In the genomic region with DNA sequence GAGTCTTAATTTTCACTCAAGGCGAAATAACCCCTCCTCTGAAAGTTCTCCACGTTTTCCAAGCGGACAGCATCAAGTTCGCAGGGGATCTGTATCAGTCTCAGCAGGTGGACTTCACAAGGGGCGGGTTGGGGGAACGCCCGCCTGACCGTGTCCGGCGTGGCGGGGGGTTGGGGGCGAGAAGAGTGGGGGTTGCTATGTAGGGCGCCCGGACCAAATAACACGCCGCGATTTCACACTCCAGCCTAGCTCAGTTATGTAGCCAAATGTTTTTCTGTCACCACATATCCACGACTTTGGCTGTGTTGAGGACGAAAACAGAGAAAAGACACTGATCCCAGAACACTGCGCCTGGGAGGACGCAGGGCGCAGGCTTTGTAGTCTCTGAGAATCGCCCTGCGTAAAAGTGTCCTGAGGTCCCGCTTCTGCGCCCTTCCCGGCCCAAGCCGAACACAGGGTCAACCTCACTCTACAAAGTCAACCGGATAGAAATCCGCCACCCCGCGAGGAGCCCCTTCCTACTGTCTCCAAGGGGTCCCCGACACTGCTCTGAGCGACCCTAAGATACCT, we compare ENCODE assay signal across 8 cellular contexts. TPM values are rescaled to one million over a fixed set of nuclear protein-coding genes. Genes with fewer than 3 reads are reported as not detected.
DNase-seq lines count a peak whose midpoint lies in the region; TF ChIP-seq lines count a peak whose summit lies in the region.

No MANE protein-coding gene starts in this region.

- H3K79me2 ChIP-seq in OCI-LY7 (ENCODE audit: insufficient read depth, low read depth, low read length), result peaks cover 85% of the 10 kb centered on the region

- no peaks in the 10 kb centered on the region for H4K20me1 ChIP-seq in OCI-LY7 (ENCODE audit: insufficient read depth, low read length)

- H3K9me3 ChIP-seq in Caco-2 (no peaks in the 10 kb centered on the region), OCI-LY7 (ENCODE audit: low read length) (no peaks in the 10 kb centered on the region), esophagus squamous epithelium (no peaks in the 10 kb centered on the region), neutrophil (no peaks in the 10 kb centered on the region)

- BruUV-seq in Caco-2 (replicated peaks; lab: Mats Ljungman, UMichigan) (no TSS peak), OCI-LY7 (replicated peaks; lab: Mats Ljungman, UMichigan) (no TSS peak)

- peak overlapping the region; percentile 93 for H3K4me2 ChIP-seq in OCI-LY7 (ENCODE audit: low read length)

- H3K36me3 ChIP-seq in Caco-2 (ENCODE audit: control insufficient read depth, insufficient read depth, low read length), result no peaks in the 10 kb centered on the region
- H3K36me3 ChIP-seq in OCI-LY7 (ENCODE audit: insufficient read depth, low read length), result peaks cover 51% of the 10 kb centered on the region
- H3K36me3 ChIP-seq in esophagus squamous epithelium, result no peaks in the 10 kb centered on the region
- H3K36me3 ChIP-seq in neutrophil, result peaks cover 4% of the 10 kb centered on the region

- peaks cover 29% of the 10 kb centered on the region for H3K4me1 Mint-ChIP-seq in Caco-2 (ENCODE audit: low read depth, unreplicated experiment)

- H3K27me3 Mint-ChIP-seq in Caco-2 (ENCODE audit: insufficient read depth, unreplicated experiment), result no peaks in the 10 kb centered on the region

- intact Hi-C loops in Caco-2 (cut with micrococcal nuclease; ENCODE audit: unreplicated experiment) (loop anchor here (2.0 kb wide), 1 partner anchor 86 kb away; no protein-coding TSS in a partner anchor), OCI-LY7 (cut with micrococcal nuclease; ENCODE audit: unreplicated experiment) (loop anchor here (1.0 to 5.0 kb wide), 4 partner anchors 13 to 208 kb away; no protein-coding TSS in a partner anchor), esophagus squamous epithelium (cut with DNase I) (no loop called here)

- TF ChIP-seq POLR2A in esophagus squamous epithelium (IDR thresholded peaks at IDR 0.05), result no peak

- H3K36me3 Mint-ChIP-seq in Caco-2 (ENCODE audit: insufficient read depth, unreplicated experiment), result peaks cover 5% of the 10 kb centered on the region

- CTCF ChIA-PET in Caco-2 (lab: Charles Lee) (interaction anchor here (0.6 to 1.4 kb wide), 2 partner anchors 86 to 389 kb away, joined by 3 to 4 read pairs; no protein-coding TSS in a partner anchor), OCI-LY7 (lab: Charles Lee; ENCODE audit: unreplicated experiment) (interaction anchor here (1.0 kb wide), 1 partner anchor 15 kb away, joined by 3 read pairs; no protein-coding TSS in a partner anchor)

- DNase-seq in Caco-2, result no peak
- peak; percentile 43 for DNase-seq in OCI-LY7 (ENCODE audit: low spot score)
- no peak for DNase-seq in esophagus squamous epithelium (lab: John Stamatoyannopoulos, UW)
- no peak for DNase-seq in NCI-H2081 treated with DMSO at 0.1 percent for 48 hours (lab: John Stamatoyannopoulos, UW)
- DNase-seq in NCI-H2171 treated with DMSO at 0.1 percent for 48 hours (lab: John Stamatoyannopoulos, UW), result no peak
- no peak for DNase-seq in foreskin melanocyte
- no peak for DNase-seq in AG08395 (ENCODE audit: low spot score)

- WGBS in esophagus squamous epithelium, 2 donors, result 8 to 22% methylated on average over 14 to 23 of the region's 34 CpGs

- H3K27me3 ChIP-seq in Caco-2 (replicated peaks; ENCODE audit: control insufficient read depth, insufficient read depth, low read length) (no peaks in the 10 kb centered on the region), esophagus squamous epithelium (peaks cover 0 to 72% (median 0%) of the 10 kb centered on the region in 4 donors), neutrophil (no peaks in the 10 kb centered on the region)

- TF ChIP-seq CTCF in Caco-2 (IDR thresholded peaks at IDR 0.05; ENCODE audit: insufficient read depth in 1 of 2, low read depth in 1 of 2, low read length in 1 of 2, severe bottlenecking in 1 of 2, unreplicated experiment in 1 of 2) (no peak), OCI-LY7 (conservative IDR thresholded peaks at IDR 0.05; ENCODE audit: low read length) (no peak), esophagus squamous epithelium (IDR thresholded peaks at IDR 0.05) (no peak), neutrophil (IDR thresholded peaks at IDR 0.05) (no peak)

- H3K9me3 Mint-ChIP-seq in Caco-2 (ENCODE audit: unreplicated experiment), result no peaks in the 10 kb centered on the region

- H3K9me2 ChIP-seq in OCI-LY7 (ENCODE audit: insufficient read depth, low read length), result no peaks in the 10 kb centered on the region

- H3K27ac ChIP-seq in OCI-LY7 (ENCODE audit: low read depth, low read length, poor library complexity, severe bottlenecking), result peak overlapping the region; percentile 96
- H3K27ac ChIP-seq in esophagus squamous epithelium, result peak overlapping the region in 2 of 4 donors; percentile 42 to 45
- H3K27ac ChIP-seq in neutrophil, result peak overlapping the region; percentile 94

- POLR2A ChIA-PET in Caco-2 (lab: Charles Lee), result interaction anchor here (1.3 kb wide), 1 partner anchor 13 kb away, joined by 4 read pairs; no protein-coding TSS in a partner anchor
- POLR2A ChIA-PET in OCI-LY7 (lab: Charles Lee), result interaction anchor here (0.6 to 9.1 kb wide), 10 partner anchors 9 to 335 kb away, joined by 3 to 209 read pairs (median 4); a partner anchor contains a TSS

- H3K27ac Mint-ChIP-seq in Caco-2 (ENCODE audit: unreplicated experiment), result peak overlapping the region; percentile 68

- H3K4me1 ChIP-seq in Caco-2 (peaks cover 28% of the 10 kb centered on the region), OCI-LY7 (ENCODE audit: insufficient read depth, low read length, poor library complexity, severe bottlenecking) (peaks cover 60% of the 10 kb centered on the region), esophagus squamous epithelium (peaks cover 0 to 34% (median 8%) of the 10 kb centered on the region in 3 donors), neutrophil (ENCODE audit: control insufficient read depth in 1 of 2, insufficient read depth in 1 of 2, low read depth in 1 of 2, low read length in 1 of 2) (peaks cover 85 to 89% of the 10 kb centered on the region in 2 experiments)

- H3K4me3 ChIP-seq in Caco-2 (ENCODE audit: low read depth, low read length) (peak overlapping the region; percentile 53), OCI-LY7 (ENCODE audit: low read depth, low read length, poor library complexity, severe bottlenecking) (peak overlapping the region; percentile 89), esophagus squamous epithelium (peak overlapping the region; percentile 2 to 62 (median 38)), neutrophil (ENCODE audit: low read depth in 1 of 2, low read length in 1 of 2) (peak overlapping the region; percentile 78 to 81)

- H3K4me3 Mint-ChIP-seq in Caco-2 (ENCODE audit: unreplicated experiment), result peak overlapping the region; percentile 85

- H2AFZ ChIP-seq in OCI-LY7 (ENCODE audit: low read length), result no peak overlapping the region

RNA-seq across cellular contexts. Expression of a gene that starts 0.5 kb away (rescaled TPM):
- total RNA-seq in Caco-2 (2022), result 14.0 and 16.0 TPM in 2 replicates
- 316 and 383 TPM in 2 replicates for total RNA-seq in OCI-LY7 (2014; rRNA removed; shearing (Covaris generic))
- total RNA-seq in OCI-LY7 (2022), result 352 and 446 TPM in 2 replicates
- total RNA-seq in esophagus squamous epithelium, result under 1 TPM in 3 of 4 donors, not detected in 1; 0.48 to 0.85 (median 0.76) TPM

Comparison
In these comparisons a context has a peak if more than half of its experiments do, and no peak if none do; other contexts are left out.
1. H3K4me3 ChIP-seq: peak in every context shown above with its lines; median percentile 89 in OCI-LY7; 80 in neutrophil; 53 in Caco-2; 38 in esophagus squamous epithelium.
2. RNA of a gene that starts 0.5 kb away (total RNA-seq): 316 to 446 TPM in OCI-LY7; 14.0 to 16.0 TPM in Caco-2 and 0.48 to 0.85 TPM in esophagus squamous epithelium; every median in the first group is over 10 times any median in the second.